Comparison of ENCODE assay signal across 1 cellular context in genomic region chr10:124864421-124865193, GRCh38.
TF ChIP-seq lines count a peak whose summit lies in the region.

No MANE protein-coding gene starts in this region.

TF ChIP-seq in liver, 16 proteins besides CTCF, POLR2A, EP300 and RAD21 (continued from another document):
- TF ChIP-seq REST (IDR thresholded peaks at IDR 0.05): peak; percentile 67
